Comparison of ENCODE assay signal across 1 cellular context in genomic region chr9:112332977-112333638, GRCh38.
A peak's percentile ranks its signal among the peaks of the same experiment; 100 is the strongest.
TF ChIP-seq lines count a peak whose summit lies in the region.

Gene PTBP3, minus strand, starts transcription at chr9:112333619. Its CDS starts 35,754 bp downstream, at chr9:112297865.

TF ChIP-seq in HepG2, 621 proteins besides CTCF, POLR2A, EP300 and RAD21 (continued from another document and continues in another):
- TF ChIP-seq NR2F2 (IDR thresholded peaks at IDR 0.05; ENCODE audit: borderline replicate concordance, low read depth): no peak
- TF ChIP-seq MXD1 (CRISPR knock-in tag; IDR thresholded peaks at IDR 0.05): no peak
- TF ChIP-seq SCMH1 (CRISPR knock-in tag; IDR thresholded peaks at IDR 0.05; ENCODE audit: borderline replicate concordance): no peak
- peak; percentile 80 for TF ChIP-seq ZNF589 (CRISPR knock-in tag; conservative IDR thresholded peaks at IDR 0.05)
- TF ChIP-seq XRCC5 (optimal IDR thresholded peaks at IDR 0.05; ENCODE audit: low read length): peak; percentile 79
- peak; percentile 68; the same call in 1 of the 2 replicates for TF ChIP-seq HOXA9 (CRISPR knock-in tag; IDR thresholded peaks at IDR 0.05; ENCODE audit: borderline replicate concordance)
- no peak for TF ChIP-seq CEBPB (IDR thresholded peaks at IDR 0.05; ENCODE audit: borderline replicate concordance, low read depth, low read length)
- no peak for TF ChIP-seq ZNF598 (CRISPR knock-in tag; IDR thresholded peaks at IDR 0.05; ENCODE audit: borderline replicate concordance)
- no peak for TF ChIP-seq SETDB1 (CRISPR knock-in tag; IDR thresholded peaks at IDR 0.05; ENCODE audit: borderline replicate concordance)
- no peak for TF ChIP-seq NR2F1 (CRISPR knock-in tag; IDR thresholded peaks at IDR 0.05)
- TF ChIP-seq TFAP4 (IDR thresholded peaks at IDR 0.05; ENCODE audit: borderline replicate concordance, low read depth): no peak
- peak; percentile 39; the same call in 1 of the 2 replicates for TF ChIP-seq ZNF143 (CRISPR knock-in tag; IDR thresholded peaks at IDR 0.05)
- no peak for TF ChIP-seq KLF11 (CRISPR knock-in tag; IDR thresholded peaks at IDR 0.05)
- no peak for TF ChIP-seq SRSF1 (optimal IDR thresholded peaks at IDR 0.05; ENCODE audit: low read depth, low read length)
- TF ChIP-seq ZXDC (CRISPR knock-in tag; IDR thresholded peaks at IDR 0.05): no peak
- no peak for TF ChIP-seq TCF7 (IDR thresholded peaks at IDR 0.05; ENCODE audit: low read depth)
- peak; percentile 65; the same call in 1 of the 2 replicates for TF ChIP-seq TBX2 (CRISPR knock-in tag; IDR thresholded peaks at IDR 0.05; ENCODE audit: borderline replicate concordance)
- TF ChIP-seq TP53 (CRISPR knock-in tag; conservative IDR thresholded peaks at IDR 0.05): no peak
- TF ChIP-seq PCBP2 (optimal IDR thresholded peaks at IDR 0.05; ENCODE audit: low read depth, low read length, poor library complexity, severe bottlenecking): no peak
- TF ChIP-seq SATB2 (CRISPR knock-in tag; IDR thresholded peaks at IDR 0.05): no peak
- TF ChIP-seq MED8 (CRISPR knock-in tag; IDR thresholded peaks at IDR 0.05; ENCODE audit: insufficient replicate concordance): no peak
- TF ChIP-seq SRSF9 (IDR thresholded peaks at IDR 0.05; ENCODE audit: borderline replicate concordance, insufficient read depth, low read depth, low read length, poor library complexity, severe bottlenecking): no peak
- TF ChIP-seq PRDM10 (CRISPR knock-in tag; IDR thresholded peaks at IDR 0.05; ENCODE audit: low read depth): no peak
- no peak for TF ChIP-seq MLLT10 (CRISPR knock-in tag; IDR thresholded peaks at IDR 0.05)
- no peak for TF ChIP-seq FOXP1 (IDR thresholded peaks at IDR 0.05)
- peak; percentile 77 for TF ChIP-seq FOXP1 (CRISPR knock-in tag; IDR thresholded peaks at IDR 0.05)
- TF ChIP-seq TCF12 (IDR thresholded peaks at IDR 0.05): no peak
- TF ChIP-seq TCF12 (CRISPR knock-in tag; IDR thresholded peaks at IDR 0.05): peak; percentile 11; the same call in 1 of the 2 replicates
- 0 out of 2 replicates have a peak, but pooled peaks have one; percentile 58 for TF ChIP-seq ZNF704 (CRISPR knock-in tag; IDR thresholded peaks at IDR 0.05; ENCODE audit: borderline replicate concordance)
- no peak; the same call in 1 of the 2 replicates for TF ChIP-seq PHF20 (CRISPR knock-in tag; IDR thresholded peaks at IDR 0.05)
- TF ChIP-seq ZNF18 (CRISPR knock-in tag; IDR thresholded peaks at IDR 0.05; ENCODE audit: insufficient replicate concordance): no peak
- no peak for TF ChIP-seq TOE1 (CRISPR knock-in tag; IDR thresholded peaks at IDR 0.05)
- no peak for TF ChIP-seq ELK4 (CRISPR knock-in tag; IDR thresholded peaks at IDR 0.05; ENCODE audit: borderline replicate concordance)
- peak; percentile 68; the same call in 1 of the 2 replicates for TF ChIP-seq EEA1 (CRISPR knock-in tag; IDR thresholded peaks at IDR 0.05; ENCODE audit: borderline replicate concordance)
- TF ChIP-seq ZNF468 (CRISPR knock-in tag; IDR thresholded peaks at IDR 0.05): no peak
- TF ChIP-seq PHF8 (CRISPR knock-in tag; IDR thresholded peaks at IDR 0.05): peak; percentile 77
- TF ChIP-seq ZNF782 (CRISPR knock-in tag; IDR thresholded peaks at IDR 0.05; ENCODE audit: borderline replicate concordance): peak; percentile 37; the same call in 1 of the 2 replicates
- 0 out of 2 replicates have a peak, but pooled peaks have one; percentile 33 for TF ChIP-seq RARA (CRISPR knock-in tag; IDR thresholded peaks at IDR 0.05)
- no peak for TF ChIP-seq TRAFD1 (CRISPR knock-in tag; IDR thresholded peaks at IDR 0.05; ENCODE audit: borderline replicate concordance)
- no peak for TF ChIP-seq ZNF33A (CRISPR knock-in tag; IDR thresholded peaks at IDR 0.05; ENCODE audit: borderline replicate concordance)
- no peak for TF ChIP-seq ZMYM2 (CRISPR knock-in tag; IDR thresholded peaks at IDR 0.05)
- no peak for TF ChIP-seq ETV6 (CRISPR knock-in tag; conservative IDR thresholded peaks at IDR 0.05)
- no peak for TF ChIP-seq NR3C1 (CRISPR knock-in tag; IDR thresholded peaks at IDR 0.05)
- no peak for TF ChIP-seq ADNP (CRISPR knock-in tag; IDR thresholded peaks at IDR 0.05)
- no peak for TF ChIP-seq THYN1 (CRISPR knock-in tag; IDR thresholded peaks at IDR 0.05; ENCODE audit: borderline replicate concordance, low read depth)
- TF ChIP-seq JUNB (CRISPR knock-in tag; IDR thresholded peaks at IDR 0.05; ENCODE audit: borderline replicate concordance): no peak
- TF ChIP-seq HCFC1 (IDR thresholded peaks at IDR 0.05; ENCODE audit: low read depth, low read length): no peak
- peak; percentile 39; the same call in 1 of the 2 replicates for TF ChIP-seq ZNF768 (CRISPR knock-in tag; IDR thresholded peaks at IDR 0.05)
- TF ChIP-seq CSRNP2 (CRISPR knock-in tag; conservative IDR thresholded peaks at IDR 0.05; ENCODE audit: low read depth): no peak
- TF ChIP-seq ZNF256 (CRISPR knock-in tag; conservative IDR thresholded peaks at IDR 0.05): 0 out of 2 replicates have a peak, but pooled peaks have one; percentile 68
- peak; percentile 88 for TF ChIP-seq YEATS4 (CRISPR knock-in tag; IDR thresholded peaks at IDR 0.05; ENCODE audit: borderline replicate concordance)
- peak; percentile 77 for TF ChIP-seq MXD4 (CRISPR knock-in tag; IDR thresholded peaks at IDR 0.05)
- no peak for TF ChIP-seq ZNF275 (CRISPR knock-in tag; IDR thresholded peaks at IDR 0.05; ENCODE audit: borderline replicate concordance)
- 0 out of 2 replicates have a peak, but pooled peaks have one; percentile 10 for TF ChIP-seq IRF2 (CRISPR knock-in tag; IDR thresholded peaks at IDR 0.05)
- no peak for TF ChIP-seq KLF15 (CRISPR knock-in tag; IDR thresholded peaks at IDR 0.05; ENCODE audit: borderline replicate concordance)
